In the genomic region with DNA sequence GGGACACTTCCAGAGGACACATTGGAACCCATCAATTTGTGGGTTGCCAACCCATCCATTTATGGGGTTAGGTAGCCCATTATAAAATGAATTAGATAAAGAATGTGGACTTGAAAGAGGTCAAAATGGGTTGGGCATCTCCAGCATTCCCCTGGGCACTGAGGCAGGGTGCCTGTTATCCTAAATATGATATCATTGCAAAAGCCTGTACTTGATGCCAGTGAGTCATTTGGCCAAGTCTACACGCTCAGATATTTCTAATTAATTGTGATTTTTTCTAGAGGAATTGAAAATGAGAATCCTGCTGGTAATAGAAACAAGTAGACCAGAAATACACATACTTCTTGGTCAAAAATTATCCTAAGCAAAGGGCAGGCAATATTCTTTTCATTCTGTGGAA, we compare ENCODE assay signal across 1 cellular context.
TF ChIP-seq lines count a peak whose summit lies in the region.

No MANE protein-coding gene starts in this region.

TF ChIP-seq in IMR-90, 13 proteins besides CTCF, POLR2A, EP300 and RAD21:
- TF ChIP-seq RFX5 (IDR thresholded peaks at IDR 0.05; ENCODE audit: low read depth, low read length) = no peak
- TF ChIP-seq, protein P1, sequence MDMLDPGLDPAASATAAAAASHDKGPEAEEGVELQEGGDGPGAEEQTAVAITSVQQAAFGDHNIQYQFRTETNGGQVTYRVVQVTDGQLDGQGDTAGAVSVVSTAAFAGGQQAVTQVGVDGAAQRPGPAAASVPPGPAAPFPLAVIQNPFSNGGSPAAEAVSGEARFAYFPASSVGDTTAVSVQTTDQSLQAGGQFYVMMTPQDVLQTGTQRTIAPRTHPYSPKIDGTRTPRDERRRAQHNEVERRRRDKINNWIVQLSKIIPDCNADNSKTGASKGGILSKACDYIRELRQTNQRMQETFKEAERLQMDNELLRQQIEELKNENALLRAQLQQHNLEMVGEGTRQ (IDR thresholded peaks at IDR 0.05; ENCODE audit: low read depth, low read length) = no peak
- no peak for TF ChIP-seq MAZ (IDR thresholded peaks at IDR 0.05; ENCODE audit: borderline replicate concordance, low read depth, low read length)
- no peak for TF ChIP-seq BHLHE40 (IDR thresholded peaks at IDR 0.05; ENCODE audit: low read depth, low read length)
- no peak for TF ChIP-seq FOS (IDR thresholded peaks at IDR 0.05; ENCODE audit: low read depth, low read length)
- TF ChIP-seq CHD1 (IDR thresholded peaks at IDR 0.05; ENCODE audit: low read depth, low read length) = no peak
- TF ChIP-seq MXI1 (IDR thresholded peaks at IDR 0.05; ENCODE audit: borderline replicate concordance, low read depth, low read length) = no peak
- TF ChIP-seq NFE2L2 (IDR thresholded peaks at IDR 0.05; ENCODE audit: low read depth, low read length) = no peak
- TF ChIP-seq, protein P2, sequence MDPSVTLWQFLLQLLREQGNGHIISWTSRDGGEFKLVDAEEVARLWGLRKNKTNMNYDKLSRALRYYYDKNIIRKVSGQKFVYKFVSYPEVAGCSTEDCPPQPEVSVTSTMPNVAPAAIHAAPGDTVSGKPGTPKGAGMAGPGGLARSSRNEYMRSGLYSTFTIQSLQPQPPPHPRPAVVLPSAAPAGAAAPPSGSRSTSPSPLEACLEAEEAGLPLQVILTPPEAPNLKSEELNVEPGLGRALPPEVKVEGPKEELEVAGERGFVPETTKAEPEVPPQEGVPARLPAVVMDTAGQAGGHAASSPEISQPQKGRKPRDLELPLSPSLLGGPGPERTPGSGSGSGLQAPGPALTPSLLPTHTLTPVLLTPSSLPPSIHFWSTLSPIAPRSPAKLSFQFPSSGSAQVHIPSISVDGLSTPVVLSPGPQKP (IDR thresholded peaks at IDR 0.05; ENCODE audit: borderline replicate concordance, low read depth, low read length) = no peak
TF ChIP-seq in IMR-90: peak in this region for 0.
